ENCODE assay signal across 11 cellular contexts in the genomic region with DNA sequence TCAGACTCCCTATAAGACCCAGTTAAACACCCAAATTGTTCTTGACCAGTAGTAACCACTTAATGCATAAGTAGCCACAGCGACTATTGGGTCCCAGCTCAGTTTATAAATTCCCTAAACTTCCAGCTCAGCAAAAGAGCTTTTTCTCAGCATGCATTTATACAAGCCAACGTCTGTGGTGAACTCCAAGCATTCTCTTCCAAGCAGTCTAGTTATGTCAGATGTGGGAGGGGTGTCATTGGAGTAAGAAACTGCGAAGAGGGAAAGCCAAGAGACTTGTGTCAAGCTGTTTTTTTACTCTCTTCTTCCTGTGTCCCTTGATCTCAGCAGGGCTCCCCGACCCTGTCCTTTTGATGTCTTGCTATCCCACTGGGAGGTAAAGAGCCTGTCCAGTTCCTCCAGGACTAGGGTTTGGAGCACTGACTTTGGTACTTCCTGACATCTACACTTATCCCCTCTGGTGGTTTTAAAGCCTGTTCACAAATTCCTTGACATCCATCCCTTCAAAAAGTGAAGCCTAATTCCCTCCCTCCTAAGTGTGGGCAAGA.
DNase-seq lines count a peak whose midpoint lies in the region; ATAC-seq and TF ChIP-seq lines count a peak whose summit lies in the region.
"Had no signal": no experiment of that assay in that cellular context is flagged by ENCODE, and none has a peak within 500 bp of the region (broad histone marks: within the 10 kb centered on the region; RNA-seq: fewer than 3 reads in every experiment).

No MANE protein-coding gene starts in this region.

- no peaks in the 10 kb centered on the region for H3K9me3 ChIP-seq in SJCRH30 (replicated peaks)
- no peaks in the 10 kb centered on the region for H3K9me3 ChIP-seq in fibroblast of lung (ENCODE audit: control insufficient read depth, insufficient read depth, low read depth, low read length)
- no peaks in the 10 kb centered on the region for H3K9me3 ChIP-seq in ovary

- H3K79me2 ChIP-seq in fibroblast of lung (ENCODE audit: control insufficient read depth, insufficient read depth, low read length): no peaks in the 10 kb centered on the region

- peak overlapping the region; percentile 6 for H2AFZ ChIP-seq in fibroblast of lung (ENCODE audit: low read length)

- H3K27me3 ChIP-seq in SJCRH30 (no peaks in the 10 kb centered on the region), fibroblast of lung (ENCODE audit: control insufficient read depth, insufficient read depth, low read length) (no peaks in the 10 kb centered on the region), ovary (no peaks in the 10 kb centered on the region)

- peaks cover 10% of the 10 kb centered on the region for H3K36me3 Mint-ChIP-seq in osteocyte (ENCODE audit: unreplicated experiment)
- H3K36me3 Mint-ChIP-seq: CD8-positive, alpha-beta T cell had no signal

- H3K4me1 ChIP-seq in SJCRH30 (peaks cover 22% of the 10 kb centered on the region), fibroblast of lung (ENCODE audit: control insufficient read depth, extremely low read depth, insufficient read depth, low read length) (peaks cover 35% of the 10 kb centered on the region), ovary (ENCODE audit: insufficient read depth) (peaks cover 8% of the 10 kb centered on the region)

- TF ChIP-seq CTCF in fibroblast of lung (conservative IDR thresholded peaks at IDR 0.05 in 1 of 2, IDR thresholded peaks at IDR 0.05 in 1 of 2; ENCODE audit: low read depth in 1 of 2, low read length in 2 of 2) (no peak), osteocyte (IDR thresholded peaks at IDR 0.05) (no peak), ovary (IDR thresholded peaks at IDR 0.05) (no peak)

- H3K36me3 ChIP-seq in SJCRH30 (no peaks in the 10 kb centered on the region), fibroblast of lung (ENCODE audit: control insufficient read depth, insufficient read depth, low read length) (no peaks in the 10 kb centered on the region), ovary (no peaks in the 10 kb centered on the region)

- no peak for TF ChIP-seq POLR2A in ovary (IDR thresholded peaks at IDR 0.05)

- H3K27me3 Mint-ChIP-seq in osteocyte (ENCODE audit: unreplicated experiment): no peaks in the 10 kb centered on the region

- H3K4me3 Mint-ChIP-seq in osteocyte (ENCODE audit: unreplicated experiment): no peak overlapping the region
- H3K4me3 Mint-ChIP-seq: CD8-positive, alpha-beta T cell; neural crest cell had no signal

- peak overlapping the region; percentile 85 for H3K27ac Mint-ChIP-seq in osteocyte (ENCODE audit: unreplicated experiment)
- H3K27ac Mint-ChIP-seq: CD8-positive, alpha-beta T cell had no signal

- H3K27ac ChIP-seq in SJCRH30 (0 out of 2 replicates have a peak overlapping the region, but pooled peaks have one; percentile 14), fibroblast of lung (ENCODE audit: insufficient read depth, low read length) (peak overlapping the region; percentile 60), ovary (no peak overlapping the region)

- no peaks in the 10 kb centered on the region for H4K20me1 ChIP-seq in fibroblast of lung (ENCODE audit: control insufficient read depth, extremely low read depth, insufficient read depth, low read length)

- H3K9me3 Mint-ChIP-seq in osteocyte (ENCODE audit: unreplicated experiment): peaks cover 2% of the 10 kb centered on the region
- H3K9me3 Mint-ChIP-seq: CD8-positive, alpha-beta T cell had no signal

- H3K4me3 ChIP-seq in SJCRH30 (no peak overlapping the region), fibroblast of lung (replicated peaks in 1 of 4; ENCODE audit: control extremely low read depth in 1 of 4, insufficient read depth in 1 of 4, low read depth in 3 of 4, low read length in 4 of 4) (no peak overlapping the region), ovary (no peak overlapping the region)

- 53 to 72% (median 64%) methylated on average over 4 of the region's 4 CpGs for WGBS in ovary, 3 donors

- H3K4me1 Mint-ChIP-seq in osteocyte (ENCODE audit: unreplicated experiment): peaks cover 81% of the 10 kb centered on the region
- H3K4me1 Mint-ChIP-seq: neural crest cell had no signal

- TF ChIP-seq EP300 in ovary (IDR thresholded peaks at IDR 0.05): no peak

- intact Hi-C loops in ovary (cut with DNase I): loop anchor here in 1 of 4 donors (10.0 kb wide), 1 partner anchor 69 kb away; a partner anchor contains a TSS

- H3K9ac ChIP-seq in fibroblast of lung (ENCODE audit: insufficient read depth, low read length): no peak overlapping the region

- no peak for ATAC-seq in GM21619 (IDR thresholded peaks at IDR 0.05; ENCODE audit: unreplicated experiment)
- ATAC-seq: CD8-positive, alpha-beta T cell had no signal

- DNase-seq in ELR (ENCODE audit: low read depth): peak; percentile 9
- DNase-seq in SJCRH30: no peak
- DNase-seq in fibroblast of lung (ENCODE audit: low read depth in 2 of 2): peak; percentile 22 to 76
- DNase-seq in osteocyte (ENCODE audit: extremely low spot score, unreplicated experiment): no peak
- DNase-seq in RKO (ENCODE audit: low spot score): no peak
- DNase-seq in activated CD4-positive, alpha-beta T cell treated with anti-CD3 and anti-CD28 coated beads, Interleukin-2, amount 50 U/mL, for 1 hour: no peak
- no peak for DNase-seq in ovary
- DNase-seq: CD8-positive, alpha-beta T cell; NCI-H2081 had no signal

- no peak overlapping the region for H3K4me2 ChIP-seq in fibroblast of lung (ENCODE audit: extremely low read depth, insufficient read depth, low read length)

Comparison
In these comparisons a context has a peak if more than half of its experiments do, and no peak if none do; other contexts are left out.
1. DNase-seq: peak in ELR (single experiment) and fibroblast of lung (2 of 2); none in SJCRH30 (0 of 2), osteocyte (single experiment), RKO (single experiment), activated CD4-positive, alpha-beta T cell treated with anti-CD3 and anti-CD28 coated beads, Interleukin-2, amount 50 U/mL, for 1 hour (single experiment) and ovary (0 of 5).
2. H3K27ac ChIP-seq: peak in SJCRH30 (single experiment) and fibroblast of lung (single experiment); none in ovary (0 of 2).